In the genomic region with DNA sequence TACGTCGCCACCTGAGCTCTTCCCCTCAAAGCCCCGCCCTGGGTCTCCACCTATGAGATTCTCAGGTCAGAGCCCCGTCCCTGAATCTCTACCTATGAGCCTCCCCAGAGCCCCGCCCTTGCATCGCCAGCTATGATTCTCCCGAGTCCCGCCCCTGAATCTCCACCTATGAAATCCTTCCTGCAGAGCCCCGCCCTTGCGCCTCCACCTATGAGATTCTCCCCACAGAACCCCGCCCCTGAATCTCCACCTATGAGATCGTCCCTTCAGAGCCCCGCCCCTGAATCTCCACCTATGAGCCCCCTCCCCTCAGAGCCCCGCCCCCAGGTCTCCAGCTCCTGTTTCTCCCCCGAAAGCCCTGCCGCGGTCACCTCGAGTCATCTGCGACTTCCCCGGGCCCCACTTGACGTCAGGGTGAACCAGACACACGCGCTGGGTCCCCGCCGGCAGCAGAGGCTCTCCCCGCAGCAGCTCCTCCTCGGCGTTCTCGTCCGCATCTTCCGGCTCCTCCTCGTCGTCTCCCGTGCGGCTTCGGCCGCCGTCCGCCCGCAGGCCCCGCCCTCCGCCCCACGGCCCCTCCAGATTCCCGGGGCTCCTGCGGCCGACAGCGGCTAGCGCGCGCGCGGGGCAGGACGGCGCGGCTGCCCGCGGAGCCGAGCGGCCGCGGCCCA, we compare ENCODE assay signal across 8 cellular contexts. TPM values are rescaled to one million over a fixed set of nuclear protein-coding genes. Genes with fewer than 3 reads are reported as not detected.
A peak's percentile ranks its signal among the peaks of the same experiment; 100 is the strongest.
DNase-seq lines count a peak whose midpoint lies in the region; ATAC-seq, FAIRE-seq and TF ChIP-seq lines count a peak whose summit lies in the region.

No MANE protein-coding gene starts in this region.

- H3K4me3 ChIP-seq in KMS-11 (IDR thresholded peaks at IDR 0.05; ENCODE audit: insufficient read depth, low read depth, low read length) (no peak overlapping the region), foreskin fibroblast (ENCODE audit: low read depth in 1 of 2, low read length in 2 of 2) (peak overlapping the region; percentile 71 to 76), thymus (ENCODE audit: low read length) (peak overlapping the region; percentile 99)

- H3K9ac ChIP-seq in KMS-11, result peak overlapping the region; percentile 86

- H3K27me3 ChIP-seq in KMS-11 (ENCODE audit: insufficient read depth, low read depth) (no peaks in the 10 kb centered on the region), thymus (ENCODE audit: control insufficient read depth, insufficient read depth) (no peaks in the 10 kb centered on the region)

- no peak overlapping the region for H2AFZ ChIP-seq in KMS-11 (ENCODE audit: low read depth)

- H3K9me3 ChIP-seq in thymus (ENCODE audit: control insufficient read depth), result no peaks in the 10 kb centered on the region

- H3K36me3 ChIP-seq in KMS-11 (ENCODE audit: insufficient read depth) (no peaks in the 10 kb centered on the region), thymus (ENCODE audit: control insufficient read depth, insufficient read depth) (peaks cover 35% of the 10 kb centered on the region)

- H3K27ac ChIP-seq in KMS-11 (peak overlapping the region; percentile 83), thymus (ENCODE audit: low read depth) (peak overlapping the region; percentile 99)

- TF ChIP-seq CTCF in KMS-11 (conservative IDR thresholded peaks at IDR 0.05; ENCODE audit: low read depth, low read length), result no peak
- no peak for TF ChIP-seq CTCF in foreskin fibroblast (IDR thresholded peaks at IDR 0.05; ENCODE audit: low read depth, low read length)
- no peak for TF ChIP-seq CTCF in omental fat pad (IDR thresholded peaks at IDR 0.05)

- FAIRE-seq in GM19239 (lab: Jason Lieb, UNC), result no peak

- H4K20me1 ChIP-seq in KMS-11 (ENCODE audit: insufficient read depth), result no peaks in the 10 kb centered on the region

- peak; percentile 98 for DNase-seq in CMK (ENCODE audit: low read depth)
- DNase-seq in activated T-cell treated with anti-CD3 and anti-CD28 coated beads, Interleukin-2, amount 50 U/mL, for 48 hours, result peak; percentile 98
- peak; percentile 98 to 99 for DNase-seq in foreskin fibroblast
- DNase-seq in omental fat pad (ENCODE audit: low spot score), result peak; percentile 96
- no peak for DNase-seq in GM19239 (ENCODE audit: insufficient read length, low spot score)

- no peak overlapping the region for H3K4me2 ChIP-seq in KMS-11

- H3K4me1 ChIP-seq in KMS-11 (ENCODE audit: low read depth, poor library complexity, severe bottlenecking) (no peaks in the 10 kb centered on the region), thymus (ENCODE audit: control insufficient read depth, insufficient read depth, low read length) (peaks cover 14% of the 10 kb centered on the region)

- ATAC-seq in GM21619 (IDR thresholded peaks at IDR 0.05; ENCODE audit: unreplicated experiment) (peak; percentile 55), omental fat pad (ENCODE audit: low FRiP score) (peak; percentile 93)

- WGBS in thymus, result under 1% methylated on average over 61 of the region's 61 CpGs

- no peaks in the 10 kb centered on the region for H3K79me2 ChIP-seq in KMS-11 (ENCODE audit: insufficient read depth, low read depth)

RNA-seq across cellular contexts. Expression of a gene that starts 0.4 kb away (rescaled TPM):
- total RNA-seq in omental fat pad, result 10 to 100 TPM; 25.7 to 35.3 (median 34.0) TPM
- 64.9 TPM for polyA plus RNA-seq in thymus

RNA-seq across cellular contexts. Expression of a gene that starts 37.0 kb away (rescaled TPM):
- total RNA-seq in omental fat pad, result 10 to 100 TPM; 12.8 to 32.3 (median 21.9) TPM
- polyA plus RNA-seq in thymus, result 11.7 TPM
